Comparison of ENCODE assay signal across 32 cellular contexts in genomic region chr2:27024812-27025211, GRCh38. TPM values are rescaled to one million over a fixed set of nuclear protein-coding genes. Genes with fewer than 3 reads are reported as not detected.
DNase-seq lines count a peak whose midpoint lies in the region; ATAC-seq and TF ChIP-seq lines count a peak whose summit lies in the region.
"Had no signal": no experiment of that assay in that cellular context is flagged by ENCODE, and none has a peak within 500 bp of the region (broad histone marks: within the 10 kb centered on the region; RNA-seq: fewer than 3 reads in every experiment).

No MANE protein-coding gene starts in this region.

- 96% methylated on average over 12 of the region's 12 CpGs for WGBS in SK-N-SH (ENCODE audit: low lambda C conversion rate)
- WGBS in mesendoderm (ENCODE audit: extremely low coverage, insufficient coverage, low lambda C conversion rate): no CpG with 5 or more reads among the region's 12 CpGs

- H3K4me3 Mint-ChIP-seq in activated CD4-positive, alpha-beta memory T cell treated with anti-CD3 and anti-CD28 coated beads for 36 hours: no peak overlapping the region
- H3K4me3 Mint-ChIP-seq: activated CD8-positive, alpha-beta T cell treated with anti-CD3 and anti-CD28 coated beads for 36 hours; activated naive CD8-positive, alpha-beta T cell treated with anti-CD3 and anti-CD28 coated beads, Interleukin-2, amount 10 ng/mL, durations not matched to agents 7 days and 5 days; CD8-positive, alpha-beta T cell; immature natural killer cell; memory B cell; naive B cell had no signal

- POLR2A ChIA-PET in SK-N-SH (lab: Yijun Ruan, JAX) (no interaction called here), HEK293 (lab: Yijun Ruan, JAX) (interaction anchor here (0.9 to 1.9 kb wide), 2 partner anchors 13 to 26 kb away, joined by 3 to 6 read pairs; partner anchors contain the start of gene AGBL5)
- POLR2A ChIA-PET in activated CD4-positive, alpha-beta memory T cell treated with anti-CD3 and anti-CD28 coated beads for 36 hours (lab: Charles Lee): no interaction called here

- no peak overlapping the region for H2BK15ac ChIP-seq in mesendoderm (replicated peaks; ENCODE audit: low read depth)

- H4K5ac ChIP-seq in mesendoderm (ENCODE audit: low read length): no peak overlapping the region

- no peak overlapping the region for H3K23ac ChIP-seq in mesendoderm (ENCODE audit: low read length)

- no peak overlapping the region for H2BK5ac ChIP-seq in mesendoderm (ENCODE audit: low read length)

- H4K20me1 ChIP-seq in SK-N-SH (ENCODE audit: insufficient read depth): no peaks in the 10 kb centered on the region
- H4K20me1 ChIP-seq in osteoblast (ENCODE audit: insufficient read depth, low read length): peaks cover 38% of the 10 kb centered on the region

- peak; percentile 25; the same call in 1 of the 2 replicates for TF ChIP-seq RAD21 in SK-N-SH (IDR thresholded peaks at IDR 0.05; ENCODE audit: low read length)

- H3K79me1 ChIP-seq in mesendoderm (ENCODE audit: low read length): no peaks in the 10 kb centered on the region

- H3K9me3 ChIP-seq in SK-N-SH (no peaks in the 10 kb centered on the region), HEK293 (ENCODE audit: control insufficient read depth, insufficient read depth, low read depth, low read length) (no peaks in the 10 kb centered on the region), osteoblast (ENCODE audit: low read depth, low read length) (no peaks in the 10 kb centered on the region)
- no peaks in the 10 kb centered on the region for H3K9me3 ChIP-seq in effector memory CD4-positive, alpha-beta T cell (ENCODE audit: control insufficient read depth, low read length)
- H3K9me3 ChIP-seq: A549, ascending aorta, esophagus squamous epithelium, pancreas, right atrium auricular region, SJSA1, spleen, upper lobe of left lung had no signal

- H3K4me1 Mint-ChIP-seq in activated CD4-positive, alpha-beta memory T cell treated with anti-CD3 and anti-CD28 coated beads for 36 hours (ENCODE audit: low read depth): peaks cover 10% of the 10 kb centered on the region
- H3K4me1 Mint-ChIP-seq: immature natural killer cell had no signal

- TF ChIP-seq CTCF in SK-N-SH (IDR thresholded peaks at IDR 0.05) (no peak), HEK293 (tag by site-specific recombination; IDR thresholded peaks at IDR 0.05) (0 out of 2 replicates have a peak, but pooled peaks have one; percentile 10), foreskin keratinocyte (conservative IDR thresholded peaks at IDR 0.05) (no peak), osteoblast (IDR thresholded peaks at IDR 0.05; ENCODE audit: extremely low read depth, low read depth, low read length) (no peak)

- H3K4me3 ChIP-seq in SK-N-SH (ENCODE audit: low read depth in 2 of 2, low read length in 1 of 2): no peak overlapping the region
- no peak overlapping the region for H3K4me3 ChIP-seq in HEK293 (ENCODE audit: low read depth, low read length)
- no peak overlapping the region for H3K4me3 ChIP-seq in osteoblast (ENCODE audit: insufficient read depth, low read length)
- no peak overlapping the region for H3K4me3 ChIP-seq in mesendoderm (ENCODE audit: low read length)
- no peak overlapping the region for H3K4me3 ChIP-seq in effector memory CD4-positive, alpha-beta T cell (ENCODE audit: insufficient read depth, low read depth, low read length, poor library complexity, severe bottlenecking)
- H3K4me3 ChIP-seq: A549, ascending aorta, esophagus squamous epithelium, pancreas, right atrium auricular region, SJSA1, spleen, upper lobe of left lung had no signal

- no peak overlapping the region for H3K4me2 ChIP-seq in SK-N-SH
- H3K4me2 ChIP-seq in osteoblast (ENCODE audit: insufficient read depth, low read length): no peak overlapping the region
- H3K4me2 ChIP-seq in mesendoderm (ENCODE audit: low read length): no peak overlapping the region
- H3K4me2 ChIP-seq: A549 had no signal

- no peak for TF ChIP-seq EP300 in SK-N-SH (IDR thresholded peaks at IDR 0.05; ENCODE audit: borderline replicate concordance in 1 of 2, low read depth in 1 of 2, low read length in 1 of 2)

- no peaks in the 10 kb centered on the region for H3F3A ChIP-seq in SK-N-SH (replicated peaks; ENCODE audit: insufficient read depth)

- H3K27me3 ChIP-seq in SK-N-SH (ENCODE audit: insufficient read depth) (no peaks in the 10 kb centered on the region), foreskin keratinocyte (no peaks in the 10 kb centered on the region), osteoblast (ENCODE audit: insufficient read depth, low read length) (no peaks in the 10 kb centered on the region), mesendoderm (ENCODE audit: insufficient read depth, low read length, poor library complexity) (no peaks in the 10 kb centered on the region)
- no peaks in the 10 kb centered on the region for H3K27me3 ChIP-seq in effector memory CD4-positive, alpha-beta T cell (replicated peaks; ENCODE audit: control insufficient read depth, insufficient read depth, low read length, poor library complexity, severe bottlenecking)
- H3K27me3 ChIP-seq: ascending aorta, esophagus squamous epithelium, pancreas, right atrium auricular region, SJSA1, spleen, upper lobe of left lung had no signal

- no peak overlapping the region for H3K18ac ChIP-seq in mesendoderm (ENCODE audit: low read length)

- DNase-seq in SK-N-SH (peak; percentile 59), foreskin keratinocyte (no peak), osteoblast (ENCODE audit: insufficient read length, low spot score, missing footprints) (peak; percentile 37), mesendoderm (no peak)
- no peak for DNase-seq in activated CD4-positive, alpha-beta memory T cell treated with anti-CD3 and anti-CD28 coated beads for 36 hours
- no peak for DNase-seq in effector memory CD4-positive, alpha-beta T cell
- DNase-seq: activated CD8-positive, alpha-beta T cell treated with anti-CD3 and anti-CD28 coated beads for 36 hours; activated effector memory CD4-positive, alpha-beta T cell treated with Interleukin-2 at 50 U/mL for 16 hours; CD8-positive, alpha-beta T cell; central memory CD4-positive, alpha-beta T cell; DMS153; esophagus squamous epithelium; immature natural killer cell; Kasumi-1; naive B cell; NCI-H187; NCI-H69; spleen; stimulated activated CD4-positive, alpha-beta T cell treated with anti-CD3 and anti-CD28 coated beads, Interleukin-2, amount 100 ng/mL, for 48 hours; substantia nigra; T-helper 1 cell had no signal

- no peaks in the 10 kb centered on the region for H3K9me3 Mint-ChIP-seq in activated CD4-positive, alpha-beta memory T cell treated with anti-CD3 and anti-CD28 coated beads for 36 hours
- H3K9me3 Mint-ChIP-seq: activated CD8-positive, alpha-beta T cell treated with anti-CD3 and anti-CD28 coated beads for 36 hours; activated naive CD8-positive, alpha-beta T cell treated with anti-CD3 and anti-CD28 coated beads, Interleukin-2, amount 10 ng/mL, durations not matched to agents 7 days and 5 days; CD8-positive, alpha-beta T cell; immature natural killer cell; memory B cell; naive B cell had no signal

- no peak overlapping the region for H2AFZ ChIP-seq in SK-N-SH (ENCODE audit: low read depth)
- H2AFZ ChIP-seq in osteoblast (ENCODE audit: low read length): no peak overlapping the region

- no peak overlapping the region for H3K27ac Mint-ChIP-seq in activated CD4-positive, alpha-beta memory T cell treated with anti-CD3 and anti-CD28 coated beads for 36 hours
- H3K27ac Mint-ChIP-seq: activated CD8-positive, alpha-beta T cell treated with anti-CD3 and anti-CD28 coated beads for 36 hours; activated naive CD8-positive, alpha-beta T cell treated with anti-CD3 and anti-CD28 coated beads, Interleukin-2, amount 10 ng/mL, durations not matched to agents 7 days and 5 days; CD8-positive, alpha-beta T cell; immature natural killer cell; memory B cell had no signal

- no peak overlapping the region for H3K4ac ChIP-seq in mesendoderm (ENCODE audit: low read depth, low read length)

- no peak overlapping the region for H3K56ac ChIP-seq in mesendoderm (ENCODE audit: low read length)

- CTCF ChIA-PET in SK-N-SH (lab: Yijun Ruan, JAX): interaction anchor here (1.0 to 33.3 kb wide), 8 partner anchors 8 to 179 kb away, joined by 3 to 1017 read pairs (median 7); partner anchors contain the start of gene MAPRE3
- CTCF ChIA-PET in HEK293 (lab: Yijun Ruan, JAX): interaction anchor here (0.7 to 2.0 kb wide), 5 partner anchors 8 to 175 kb away, joined by 3 to 7 read pairs (median 4); no protein-coding TSS in a partner anchor
- CTCF ChIA-PET in activated CD4-positive, alpha-beta memory T cell treated with anti-CD3 and anti-CD28 coated beads for 36 hours (lab: Charles Lee): interaction anchor here (1.1 to 2.8 kb wide), 3 partner anchors 9 to 179 kb away, joined by 3 to 9 read pairs (median 8); no protein-coding TSS in a partner anchor

- ATAC-seq in SK-N-SH treated with all-trans-retinoic acid at 6 μM for 48 hours: no peak
- peak; percentile 13 for ATAC-seq in foreskin keratinocyte
- ATAC-seq: activated CD4-positive, CD25-positive, alpha-beta regulatory T cell treated with anti-CD3 and anti-CD28 coated beads, Interleukin-2, amount 50 U/mL, for 24 hours; activated CD8-positive, alpha-beta T cell treated with anti-CD3 and anti-CD28 coated beads for 36 hours; CD8-positive, alpha-beta T cell; pancreas had no signal

- H3K4me1 ChIP-seq in SK-N-SH (ENCODE audit: control insufficient read depth in 1 of 2, insufficient read depth in 2 of 2, low read depth in 1 of 2, low read length in 1 of 2) (peaks cover 0 to 8% of the 10 kb centered on the region in 2 experiments; a peak in 1 of 4 replicates), HEK293 (ENCODE audit: control insufficient read depth, insufficient read depth, low read length) (0 out of 2 replicates have a peak, but pooled peaks cover 3% of the 10 kb centered on the region), foreskin keratinocyte (no peaks in the 10 kb centered on the region), osteoblast (ENCODE audit: insufficient read depth, low read length) (peaks cover 12% of the 10 kb centered on the region), mesendoderm (ENCODE audit: control insufficient read depth, low read depth, low read length) (no peaks in the 10 kb centered on the region)
- no peaks in the 10 kb centered on the region for H3K4me1 ChIP-seq in effector memory CD4-positive, alpha-beta T cell (ENCODE audit: control insufficient read depth, insufficient read depth, low read length, poor library complexity, severe bottlenecking)
- H3K4me1 ChIP-seq: ascending aorta, pancreas had no signal

- H3K36me3 ChIP-seq in SK-N-SH (replicated peaks in 1 of 2; ENCODE audit: control insufficient read depth in 1 of 2, insufficient read depth in 2 of 2, low read length in 1 of 2) (peaks cover 0 to 48% of the 10 kb centered on the region in 2 experiments), HEK293 (ENCODE audit: control insufficient read depth in 2 of 2, insufficient read depth in 1 of 2, low read length in 2 of 2) (peaks cover 7 to 79% of the 10 kb centered on the region in 2 experiments; a peak in 2 of 3 replicates), osteoblast (ENCODE audit: insufficient read depth, low read length) (peaks cover 17% of the 10 kb centered on the region), mesendoderm (ENCODE audit: control insufficient read depth, insufficient read depth, low read length) (no peaks in the 10 kb centered on the region)
- peaks cover 7% of the 10 kb centered on the region for H3K36me3 ChIP-seq in effector memory CD4-positive, alpha-beta T cell (ENCODE audit: control insufficient read depth, insufficient read depth, low read length)

- H4K8ac ChIP-seq in mesendoderm (ENCODE audit: low read depth, low read length): no peak overlapping the region

- intact Hi-C loops in activated CD4-positive, alpha-beta memory T cell treated with anti-CD3 and anti-CD28 coated beads for 36 hours (cut with micrococcal nuclease): no loop called here

- H3K36me3 Mint-ChIP-seq in activated CD4-positive, alpha-beta memory T cell treated with anti-CD3 and anti-CD28 coated beads for 36 hours: peaks cover 6% of the 10 kb centered on the region
- H3K36me3 Mint-ChIP-seq: naive B cell had no signal

- H3K27me3 Mint-ChIP-seq in activated CD4-positive, alpha-beta memory T cell treated with anti-CD3 and anti-CD28 coated beads for 36 hours: no peaks in the 10 kb centered on the region
- H3K27me3 Mint-ChIP-seq: activated CD8-positive, alpha-beta T cell treated with anti-CD3 and anti-CD28 coated beads for 36 hours; activated naive CD8-positive, alpha-beta T cell treated with anti-CD3 and anti-CD28 coated beads, Interleukin-2, amount 10 ng/mL, durations not matched to agents 7 days and 5 days; naive B cell had no signal

- H3K79me2 ChIP-seq in SK-N-SH (ENCODE audit: insufficient read depth): no peaks in the 10 kb centered on the region; the same call in 1 of the 2 replicates
- peaks cover 14% of the 10 kb centered on the region for H3K79me2 ChIP-seq in osteoblast (ENCODE audit: insufficient read depth, low read length)
- no peaks in the 10 kb centered on the region for H3K79me2 ChIP-seq in mesendoderm (ENCODE audit: control insufficient read depth, insufficient read depth, low read length)

- H2BK120ac ChIP-seq in mesendoderm (ENCODE audit: low read depth, low read length): no peak overlapping the region

- H2AK5ac ChIP-seq in mesendoderm (ENCODE audit: low read length): no peak overlapping the region

- H3K9ac ChIP-seq in SK-N-SH (no peak overlapping the region), mesendoderm (ENCODE audit: low read length) (no peak overlapping the region)

- H3K9me2 ChIP-seq in SK-N-SH: no peaks in the 10 kb centered on the region

- H3K27ac ChIP-seq in SK-N-SH (ENCODE audit: low read depth in 2 of 2, low read length in 1 of 2) (no peak overlapping the region), HEK293 (ENCODE audit: extremely low read depth, low read depth, low read length) (no peak overlapping the region), foreskin keratinocyte (no peak overlapping the region), osteoblast (ENCODE audit: low read depth, low read length) (no peak overlapping the region), mesendoderm (ENCODE audit: low read depth, low read length) (no peak overlapping the region)
- no peak overlapping the region for H3K27ac ChIP-seq in effector memory CD4-positive, alpha-beta T cell (ENCODE audit: insufficient read depth, low read length, poor library complexity, severe bottlenecking)
- H3K27ac ChIP-seq: A549, ascending aorta, esophagus squamous epithelium, pancreas, right atrium auricular region, SJSA1, spleen, upper lobe of left lung had no signal

RNA-seq across cellular contexts. Expression of gene TMEM214, which starts 8.0 kb away (rescaled TPM):
- polyA plus RNA-seq in SK-N-SH (2012; rRNA removed): 69.4 and 80.2 TPM in 2 replicates
- 25.4 and 37.4 TPM in 2 replicates for polyA plus RNA-seq in SK-N-SH (2012; cell fraction: cytosol; rRNA removed)
- polyA plus RNA-seq in SK-N-SH (2012; cell fraction: nucleus; rRNA removed): 176 and 217 TPM in 2 replicates
- total RNA-seq in foreskin keratinocyte: 40.0 and 47.7 TPM in 2 replicates
- 49.2 and 53.8 TPM in 2 replicates for polyA plus RNA-seq in foreskin keratinocyte
- total RNA-seq in osteoblast: 50.3 and 50.7 TPM in 2 replicates
- polyA plus RNA-seq in mesendoderm (2013, experiment 1 of 2): 33.1 TPM
- 33.0 TPM for polyA plus RNA-seq in mesendoderm (2013, experiment 2 of 2)
- total RNA-seq in activated CD4-positive, alpha-beta memory T cell treated with anti-CD3 and anti-CD28 coated beads for 36 hours: 10 to 100 TPM; 52.4 to 60.1 TPM

RNA-seq across cellular contexts. Expression of gene AGBL5, which starts 26.7 kb away (rescaled TPM):
- polyA plus RNA-seq in SK-N-SH (2012; rRNA removed) (45.5 and 47.8 TPM in 2 replicates), foreskin keratinocyte (20.9 and 21.9 TPM in 2 replicates)
- polyA plus RNA-seq in SK-N-SH (2012; cell fraction: cytosol; rRNA removed): 32.0 and 43.2 TPM in 2 replicates
- 33.7 and 37.7 TPM in 2 replicates for polyA plus RNA-seq in SK-N-SH (2012; cell fraction: nucleus; rRNA removed)
- total RNA-seq in foreskin keratinocyte (25.5 and 28.0 TPM in 2 replicates), osteoblast (24.6 and 26.8 TPM in 2 replicates)
- 24.5 TPM for polyA plus RNA-seq in mesendoderm (2013, experiment 1 of 2)
- 24.9 TPM for polyA plus RNA-seq in mesendoderm (2013, experiment 2 of 2)
- total RNA-seq in activated CD4-positive, alpha-beta memory T cell treated with anti-CD3 and anti-CD28 coated beads for 36 hours: 10 to 100 TPM; 12.9 to 14.1 TPM

RNA-seq across cellular contexts. Expression of gene OST4, which starts 46.6 kb away (rescaled TPM):
- polyA plus RNA-seq in SK-N-SH (2012; rRNA removed) (876 and 1,851 TPM in 2 replicates), foreskin keratinocyte (686 and 711 TPM in 2 replicates)
- polyA plus RNA-seq in SK-N-SH (2012; cell fraction: cytosol; rRNA removed): 1,232 and 1,463 TPM in 2 replicates
- 356 and 431 TPM in 2 replicates for polyA plus RNA-seq in SK-N-SH (2012; cell fraction: nucleus; rRNA removed)
- total RNA-seq in foreskin keratinocyte (368 and 406 TPM in 2 replicates), osteoblast (202 and 235 TPM in 2 replicates)
- polyA plus RNA-seq in mesendoderm (2013, experiment 1 of 2): 795 TPM
- 787 TPM for polyA plus RNA-seq in mesendoderm (2013, experiment 2 of 2)
- total RNA-seq in activated CD4-positive, alpha-beta memory T cell treated with anti-CD3 and anti-CD28 coated beads for 36 hours: 100 to 1,000 TPM; 307 to 310 TPM

RNA-seq across cellular contexts. Expression of gene EMILIN1, which starts 53.6 kb away (rescaled TPM):
- 184 and 286 TPM in 2 replicates for polyA plus RNA-seq in SK-N-SH (2012; rRNA removed)
- 96.2 and 169 TPM in 2 replicates for polyA plus RNA-seq in SK-N-SH (2012; cell fraction: cytosol; rRNA removed)
- polyA plus RNA-seq in SK-N-SH (2012; cell fraction: nucleus; rRNA removed): 206 and 267 TPM in 2 replicates
- total RNA-seq in foreskin keratinocyte: 0.37 and 0.39 TPM in 2 replicates
- polyA plus RNA-seq in foreskin keratinocyte: 0.25 and 0.37 TPM in 2 replicates
- total RNA-seq in osteoblast: 137 and 138 TPM in 2 replicates
- polyA plus RNA-seq in mesendoderm (2013, experiment 1 of 2): 3.4 TPM
- 3.3 TPM for polyA plus RNA-seq in mesendoderm (2013, experiment 2 of 2)
- under 1 TPM; 0.29 to 0.51 TPM for total RNA-seq in activated CD4-positive, alpha-beta memory T cell treated with anti-CD3 and anti-CD28 coated beads for 36 hours

RNA-seq across cellular contexts. Expression of gene MAPRE3, which starts 54.4 kb away (rescaled TPM):
- 20.2 and 24.4 TPM in 2 replicates for polyA plus RNA-seq in SK-N-SH (2012; rRNA removed)
- polyA plus RNA-seq in SK-N-SH (2012; cell fraction: cytosol; rRNA removed): 15.9 and 20.5 TPM in 2 replicates
- polyA plus RNA-seq in SK-N-SH (2012; cell fraction: nucleus; rRNA removed): 67.4 and 80.9 TPM in 2 replicates
- total RNA-seq in foreskin keratinocyte: 6.8 and 7.7 TPM in 2 replicates
- polyA plus RNA-seq in foreskin keratinocyte: 8.9 and 11.0 TPM in 2 replicates
- total RNA-seq in osteoblast: 6.5 TPM in 2 replicates
- polyA plus RNA-seq in mesendoderm (2013, experiment 1 of 2): 1.2 TPM
- polyA plus RNA-seq in mesendoderm (2013, experiment 2 of 2): 1.4 TPM
- total RNA-seq in activated CD4-positive, alpha-beta memory T cell treated with anti-CD3 and anti-CD28 coated beads for 36 hours: 1 to 10 TPM; 4.4 TPM

Comparison
In these comparisons a context has a peak if more than half of its experiments do, and no peak if none do; other contexts are left out.
1. DNase-seq: peak in SK-N-SH (single experiment) and osteoblast (single experiment); none in foreskin keratinocyte (0 of 2), mesendoderm (single experiment), activated CD4-positive, alpha-beta memory T cell treated with anti-CD3 and anti-CD28 coated beads for 36 hours (single experiment) and effector memory CD4-positive, alpha-beta T cell (0 of 3).
2. Of the 4 proteins assayed by ChIP-seq in both HEK293 and SK-N-SH: peak only in HEK293: CTCF; only in SK-N-SH: none; in both: none; in neither: 3.